Comparison of ENCODE assay signal across 1 cellular context in genomic region chr2:97713296-97714083, GRCh38.
TF ChIP-seq lines count a peak whose summit lies in the region.

TSS of gene ZAP70 (plus strand) at chr2:97713576. CDS start at chr2:97724037, 10,461 bp downstream.

TF ChIP-seq in HepG2, 621 proteins besides CTCF, POLR2A, EP300 and RAD21 (continued from another document):
- TF ChIP-seq ARID5B (CRISPR knock-in tag; IDR thresholded peaks at IDR 0.05) (peak; percentile 63), ZBTB33 (CRISPR knock-in tag; IDR thresholded peaks at IDR 0.05) (no peak), ZBTB43 (CRISPR knock-in tag; conservative IDR thresholded peaks at IDR 0.05) (0 out of 2 replicates have a peak, but pooled peaks have one; percentile 29), ZNF570 (CRISPR knock-in tag; IDR thresholded peaks at IDR 0.05; ENCODE audit: borderline replicate concordance) (no peak), FOXC1 (CRISPR knock-in tag; IDR thresholded peaks at IDR 0.05; ENCODE audit: borderline replicate concordance) (peak; percentile 74; the same call in 1 of the 2 replicates), RARA (CRISPR knock-in tag; IDR thresholded peaks at IDR 0.05) (peak; percentile 59; the same call in 1 of the 2 replicates), TFDP2 (CRISPR knock-in tag; IDR thresholded peaks at IDR 0.05) (no peak), ERF (CRISPR knock-in tag; IDR thresholded peaks at IDR 0.05) (peak; percentile 68), EHMT2 (IDR thresholded peaks at IDR 0.05; ENCODE audit: borderline replicate concordance, low read depth, low read length) (no peak), ZNF382 (CRISPR knock-in tag; IDR thresholded peaks at IDR 0.05; ENCODE audit: borderline replicate concordance) (no peak), SAP130 (CRISPR knock-in tag; IDR thresholded peaks at IDR 0.05; ENCODE audit: low read depth) (peak; percentile 70), ZZZ3 (CRISPR knock-in tag; IDR thresholded peaks at IDR 0.05; ENCODE audit: borderline replicate concordance) (peak; percentile 66; the same call in 1 of the 2 replicates), GABPB1 (CRISPR knock-in tag; IDR thresholded peaks at IDR 0.05) (peak; percentile 82), IRF9 (CRISPR knock-in tag; IDR thresholded peaks at IDR 0.05; ENCODE audit: borderline replicate concordance) (no peak), ZFX (CRISPR knock-in tag; IDR thresholded peaks at IDR 0.05; ENCODE audit: low read depth) (peak; percentile 89), GATA4 (IDR thresholded peaks at IDR 0.05; ENCODE audit: borderline replicate concordance, low read depth) (no peak), YY1 (IDR thresholded peaks at IDR 0.05; ENCODE audit: insufficient read depth, insufficient replicate concordance, low read depth, low read length) (no peak), ZNF17 (CRISPR knock-in tag; IDR thresholded peaks at IDR 0.05) (no peak), SOX5 (CRISPR knock-in tag; IDR thresholded peaks at IDR 0.05; ENCODE audit: borderline replicate concordance) (0 out of 2 replicates have a peak, but pooled peaks have one; percentile 20), ELF1 (CRISPR knock-in tag; IDR thresholded peaks at IDR 0.05) (peak; percentile 78), TP53 (CRISPR knock-in tag; conservative IDR thresholded peaks at IDR 0.05) (no peak), MAX (IDR thresholded peaks at IDR 0.05) (peak; percentile 94), KLF11 (CRISPR knock-in tag; IDR thresholded peaks at IDR 0.05) (no peak), ZKSCAN1 (IDR thresholded peaks at IDR 0.05; ENCODE audit: low read length) (no peak), DNMT3B (CRISPR knock-in tag; conservative IDR thresholded peaks at IDR 0.05) (0 out of 2 replicates have a peak, but pooled peaks have one; percentile 57), RXRB (CRISPR knock-in tag; IDR thresholded peaks at IDR 0.05; ENCODE audit: borderline replicate concordance) (peak; percentile 54; the same call in 1 of the 2 replicates), TSC22D2 (CRISPR knock-in tag; IDR thresholded peaks at IDR 0.05; ENCODE audit: borderline replicate concordance) (no peak), MYC (CRISPR knock-in tag; IDR thresholded peaks at IDR 0.05; ENCODE audit: borderline replicate concordance) (peak; percentile 26; the same call in 1 of the 2 replicates), ZNF574 (CRISPR knock-in tag; IDR thresholded peaks at IDR 0.05) (peak; percentile 36; the same call in 1 of the 2 replicates), ZNF569 (CRISPR knock-in tag; IDR thresholded peaks at IDR 0.05; ENCODE audit: borderline replicate concordance) (no peak)
